In the genomic region with DNA sequence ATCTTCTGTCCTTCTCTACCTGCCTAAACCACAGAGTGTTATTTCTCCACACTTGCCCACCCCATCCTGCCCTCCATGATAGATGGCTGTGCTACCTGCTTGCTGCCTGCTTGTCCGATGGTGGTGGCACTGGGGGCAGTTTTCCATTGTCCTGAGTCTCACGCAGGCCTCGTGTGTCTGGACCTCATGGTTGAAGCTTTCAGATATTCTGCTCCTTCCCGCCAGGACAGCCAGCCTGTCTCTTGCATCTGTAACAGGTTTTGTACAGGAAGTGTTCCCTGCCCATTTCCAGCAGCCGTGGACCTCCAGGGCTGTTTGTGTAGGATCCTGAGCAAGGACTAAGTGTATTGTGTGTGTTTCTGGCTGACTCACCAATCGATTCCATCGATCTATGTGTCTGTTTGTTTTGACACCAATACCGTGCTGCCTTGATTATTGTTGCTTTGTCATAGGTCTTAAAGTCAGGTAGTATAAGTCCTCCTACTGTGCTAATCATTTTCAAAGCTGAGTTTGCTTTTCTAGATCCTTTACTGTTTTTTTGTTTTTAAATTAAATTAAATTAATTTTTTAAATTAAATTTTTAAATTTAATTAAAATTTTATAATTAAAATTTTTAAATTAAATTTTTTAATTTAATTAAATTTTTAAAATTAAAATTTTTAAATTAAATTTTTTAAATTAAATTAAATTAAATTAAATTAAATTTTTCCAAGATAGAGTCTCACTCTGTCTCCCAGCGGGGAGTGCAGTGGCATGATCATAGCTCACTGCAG, we compare ENCODE assay signal across 21 cellular contexts. TPM values are rescaled to one million over a fixed set of nuclear protein-coding genes. Genes with fewer than 3 reads are reported as not detected.
DNase-seq lines count a peak whose midpoint lies in the region; ATAC-seq and TF ChIP-seq lines count a peak whose summit lies in the region.
"Had no signal": no experiment of that assay in that cellular context is flagged by ENCODE, and none has a peak within 500 bp of the region (broad histone marks: within the 10 kb centered on the region; RNA-seq: fewer than 3 reads in every experiment).

No MANE protein-coding gene starts in this region.

- intact Hi-C loops in activated CD8-positive, alpha-beta T cell treated with anti-CD3 and anti-CD28 coated beads for 36 hours (cut with micrococcal nuclease): no loop called here
- intact Hi-C loops in right lobe of liver (cut with DNase I): no loop called here

- no peaks in the 10 kb centered on the region for H3K9me3 ChIP-seq in right lobe of liver
- H3K9me3 ChIP-seq: A549; BLaER1 treated with 17β-estradiol and CSF1 and Interleukin-3, amounts not matched to agents 10 nM and 100 nM; gastrocnemius medialis; transverse colon had no signal

- WGBS in right lobe of liver (ENCODE audit: insufficient coverage, low coverage, low lambda C conversion rate, missing lambda C conversion rate): 34% methylated on average over 5 of the region's 9 CpGs

- no peaks in the 10 kb centered on the region for H3K36me3 ChIP-seq in right lobe of liver
- H3K36me3 ChIP-seq: transverse colon had no signal

- no peak for TF ChIP-seq CTCF in activated CD8-positive, alpha-beta T cell treated with anti-CD3 and anti-CD28 coated beads for 36 hours (IDR thresholded peaks at IDR 0.05)
- no peak for TF ChIP-seq CTCF in right lobe of liver (IDR thresholded peaks at IDR 0.05)

- peaks cover 31% of the 10 kb centered on the region for H3K4me1 Mint-ChIP-seq in activated CD8-positive, alpha-beta T cell treated with anti-CD3 and anti-CD28 coated beads, Interleukin-2, amount 10 ng/mL, durations not matched to agents 7 days and 5 days (ENCODE audit: low read depth)
- peaks cover 34% of the 10 kb centered on the region for H3K4me1 Mint-ChIP-seq in activated CD8-positive, alpha-beta T cell treated with anti-CD3 and anti-CD28 coated beads for 36 hours (ENCODE audit: low read depth)
- H3K4me1 Mint-ChIP-seq: mesothelial cell of epicardium, neural crest cell had no signal

- no peaks in the 10 kb centered on the region for H3K27me3 ChIP-seq in right lobe of liver
- H3K27me3 ChIP-seq: BLaER1 treated with 17β-estradiol and CSF1 and Interleukin-3, amounts not matched to agents 10 nM and 100 nM; gastrocnemius medialis; transverse colon had no signal

- peaks cover 0 to 58% (median 29%) of the 10 kb centered on the region in 4 donors for H3K4me1 ChIP-seq in right lobe of liver
- H3K4me1 ChIP-seq: A549 had no signal

- POLR2A ChIA-PET in activated CD8-positive, alpha-beta T cell treated with anti-CD3 and anti-CD28 coated beads, Interleukin-2, amount 10 ng/mL, durations not matched to agents 7 days and 5 days (lab: Charles Lee): no interaction called here
- POLR2A ChIA-PET in activated CD8-positive, alpha-beta T cell treated with anti-CD3 and anti-CD28 coated beads for 36 hours (lab: Charles Lee): interaction anchor here (0.5 to 0.6 kb wide), 2 partner anchors 67 to 110 kb away, joined by 3 read pairs; no protein-coding TSS in a partner anchor

- no peak for DNase-seq in activated CD8-positive, alpha-beta T cell treated with anti-CD3 and anti-CD28 coated beads, Interleukin-2, amount 10 ng/mL, durations not matched to agents 7 days and 5 days
- no peak for DNase-seq in activated CD8-positive, alpha-beta T cell treated with anti-CD3 and anti-CD28 coated beads for 36 hours
- DNase-seq in NCI-H146 treated with DMSO at 0.1 percent for 48 hours (lab: John Stamatoyannopoulos, UW; ENCODE audit: unreplicated experiment) (peak; percentile 89), right lobe of liver (peak; percentile 71 to 73 (median 72)), DMS79 treated with DMSO at 0.1 percent for 48 hours (lab: John Stamatoyannopoulos, UW) (no peak), SIG-M5 (lab: John Stamatoyannopoulos, UW) (no peak)
- DNase-seq in stimulated activated CD8-positive, alpha-beta memory T cell treated with anti-CD3 and anti-CD28 coated beads, Interleukin-4, amount 100 ng/mL, for 48 hours: peak; percentile 10
- no peak for DNase-seq in activated CD4-positive, CD25-positive, alpha-beta regulatory T cell (lab: John Stamatoyannopoulos, UW)
- DNase-seq: activated CD4-positive, alpha-beta T cell treated with anti-CD3 and anti-CD28 coated beads for 1 hour; central memory CD4-positive, alpha-beta T cell; gastrocnemius medialis; GF-D8; kidney glomerular epithelial cell; NCI-H1105; NCI-H526; stimulated activated naive CD4-positive, alpha-beta T cell treated with Interleukin-2 at 50 U/mL for 16 hours; transverse colon had no signal

- CTCF ChIA-PET in activated CD8-positive, alpha-beta T cell treated with anti-CD3 and anti-CD28 coated beads, Interleukin-2, amount 10 ng/mL, durations not matched to agents 7 days and 5 days (lab: Charles Lee): no interaction called here
- CTCF ChIA-PET in activated CD8-positive, alpha-beta T cell treated with anti-CD3 and anti-CD28 coated beads for 36 hours (lab: Charles Lee): interaction anchor here (0.9 to 1.6 kb wide), 2 partner anchors 11 to 79 kb away, joined by 3 read pairs; partner anchors contain the start of genes ANKRD16 and FBH1

- peak; percentile 41 for TF ChIP-seq POLR2A in right lobe of liver (IDR thresholded peaks at IDR 0.05)

- H3K4me3 ChIP-seq in right lobe of liver: no peak overlapping the region
- H3K4me3 ChIP-seq: A549; BLaER1 treated with 17β-estradiol and CSF1 and Interleukin-3, amounts not matched to agents 10 nM and 100 nM; gastrocnemius medialis; transverse colon had no signal

- peaks cover 31% of the 10 kb centered on the region for H3K36me3 Mint-ChIP-seq in activated CD8-positive, alpha-beta T cell treated with anti-CD3 and anti-CD28 coated beads, Interleukin-2, amount 10 ng/mL, durations not matched to agents 7 days and 5 days (ENCODE audit: low read depth)
- peaks cover 20% of the 10 kb centered on the region for H3K36me3 Mint-ChIP-seq in activated CD8-positive, alpha-beta T cell treated with anti-CD3 and anti-CD28 coated beads for 36 hours (ENCODE audit: low read depth)
- H3K36me3 Mint-ChIP-seq: mesothelial cell of epicardium had no signal

- H3K9me3 Mint-ChIP-seq in activated CD8-positive, alpha-beta T cell treated with anti-CD3 and anti-CD28 coated beads, Interleukin-2, amount 10 ng/mL, durations not matched to agents 7 days and 5 days (ENCODE audit: insufficient read depth): no peaks in the 10 kb centered on the region
- no peaks in the 10 kb centered on the region for H3K9me3 Mint-ChIP-seq in activated CD8-positive, alpha-beta T cell treated with anti-CD3 and anti-CD28 coated beads for 36 hours
- H3K9me3 Mint-ChIP-seq: mesothelial cell of epicardium, neural crest cell had no signal

- peak overlapping the region; percentile 31 to 62 (median 33) for H3K27ac ChIP-seq in right lobe of liver
- H3K27ac ChIP-seq: A549; BLaER1 treated with 17β-estradiol and CSF1 and Interleukin-3, amounts not matched to agents 10 nM and 100 nM; transverse colon had no signal

- no peak for ATAC-seq in activated CD8-positive, alpha-beta T cell treated with anti-CD3 and anti-CD28 coated beads, Interleukin-2, amount 10 ng/mL, durations not matched to agents 7 days and 5 days
- ATAC-seq in activated CD8-positive, alpha-beta T cell treated with anti-CD3 and anti-CD28 coated beads for 36 hours: no peak
- ATAC-seq in right lobe of liver: peak; percentile 46 to 54 (median 48)
- ATAC-seq: gastrocnemius medialis had no signal

- peak overlapping the region; percentile 56 for H3K27ac Mint-ChIP-seq in activated CD8-positive, alpha-beta T cell treated with anti-CD3 and anti-CD28 coated beads, Interleukin-2, amount 10 ng/mL, durations not matched to agents 7 days and 5 days
- H3K27ac Mint-ChIP-seq in activated CD8-positive, alpha-beta T cell treated with anti-CD3 and anti-CD28 coated beads for 36 hours: no peak overlapping the region
- H3K27ac Mint-ChIP-seq: mesothelial cell of epicardium had no signal

- H3K4me3 Mint-ChIP-seq in activated CD8-positive, alpha-beta T cell treated with anti-CD3 and anti-CD28 coated beads, Interleukin-2, amount 10 ng/mL, durations not matched to agents 7 days and 5 days: no peak overlapping the region
- no peak overlapping the region for H3K4me3 Mint-ChIP-seq in activated CD8-positive, alpha-beta T cell treated with anti-CD3 and anti-CD28 coated beads for 36 hours
- H3K4me3 Mint-ChIP-seq: mesothelial cell of epicardium, neural crest cell had no signal

- no peaks in the 10 kb centered on the region for H3K27me3 Mint-ChIP-seq in activated CD8-positive, alpha-beta T cell treated with anti-CD3 and anti-CD28 coated beads, Interleukin-2, amount 10 ng/mL, durations not matched to agents 7 days and 5 days (ENCODE audit: low read depth)
- no peaks in the 10 kb centered on the region for H3K27me3 Mint-ChIP-seq in activated CD8-positive, alpha-beta T cell treated with anti-CD3 and anti-CD28 coated beads for 36 hours

RNA-seq across cellular contexts. Expression of gene IL15RA, which starts 8.5 kb away (rescaled TPM):
- 10 to 100 TPM; 17.2 to 18.1 TPM for total RNA-seq in activated CD8-positive, alpha-beta T cell treated with anti-CD3 and anti-CD28 coated beads, Interleukin-2, amount 10 ng/mL, durations not matched to agents 7 days and 5 days
- total RNA-seq in activated CD8-positive, alpha-beta T cell treated with anti-CD3 and anti-CD28 coated beads for 36 hours: 10 to 100 TPM; 23.5 to 25.1 TPM
- total RNA-seq in right lobe of liver: 10 to 100 TPM in 4 of 6 experiments, 1 to 10 TPM in 2; 6.2 to 42.7 (median 13.3) TPM
- total RNA-seq: mesothelial cell of epicardium, neural crest cell had no signal

Comparison
In these comparisons a context has a peak if more than half of its experiments do, and no peak if none do; other contexts are left out.
1. ATAC-seq: peak in right lobe of liver (4 of 4); none in activated CD8-positive, alpha-beta T cell treated with anti-CD3 and anti-CD28 coated beads, Interleukin-2, amount 10 ng/mL, durations not matched to agents 7 days and 5 days (single experiment) and activated CD8-positive, alpha-beta T cell treated with anti-CD3 and anti-CD28 coated beads for 36 hours (single experiment).
2. DNase-seq: peak in NCI-H146 treated with DMSO at 0.1 percent for 48 hours (single experiment), right lobe of liver (3 of 3) and stimulated activated CD8-positive, alpha-beta memory T cell treated with anti-CD3 and anti-CD28 coated beads, Interleukin-4, amount 100 ng/mL, for 48 hours (single experiment); none in activated CD8-positive, alpha-beta T cell treated with anti-CD3 and anti-CD28 coated beads, Interleukin-2, amount 10 ng/mL, durations not matched to agents 7 days and 5 days (single experiment), activated CD8-positive, alpha-beta T cell treated with anti-CD3 and anti-CD28 coated beads for 36 hours (single experiment), activated CD4-positive, CD25-positive, alpha-beta regulatory T cell (0 of 4), DMS79 treated with DMSO at 0.1 percent for 48 hours (single experiment) and SIG-M5 (single experiment).